In the genomic region with DNA sequence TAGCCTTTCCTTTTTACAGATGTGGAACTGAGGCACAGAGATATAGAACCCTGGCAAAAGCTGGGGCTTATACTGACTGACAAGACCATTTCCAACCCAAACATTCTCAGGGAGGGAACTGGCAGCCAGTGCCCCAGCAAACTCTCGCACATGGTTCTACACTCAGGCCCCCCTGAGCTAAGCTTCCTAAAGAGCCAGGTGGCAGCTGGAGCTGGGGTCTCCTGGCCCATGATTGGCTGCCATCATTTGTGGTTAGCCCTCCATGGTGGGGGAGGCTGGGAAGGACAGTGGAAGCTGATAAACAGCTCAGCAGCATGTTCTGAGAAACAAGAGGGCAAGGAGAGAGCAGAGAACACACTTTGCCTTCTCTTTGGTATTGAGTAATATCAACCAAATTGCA, we compare ENCODE assay signal across 21 cellular contexts. TPM values are rescaled to one million over a fixed set of nuclear protein-coding genes. Genes with fewer than 3 reads are reported as not detected.
DNase-seq lines count a peak whose midpoint lies in the region; ATAC-seq, FAIRE-seq and TF ChIP-seq lines count a peak whose summit lies in the region.
"Had no signal": no experiment of that assay in that cellular context is flagged by ENCODE, and none has a peak within 500 bp of the region (broad histone marks: within the 10 kb centered on the region; RNA-seq: fewer than 3 reads in every experiment).

A gene (plus strand): TSS at position 324 of the 400 bp plus-strand sequence. CDS start 5,298 bp downstream, outside the sequence.

- H3K27ac Mint-ChIP-seq in neural crest cell (ENCODE audit: unreplicated experiment): peak within 1 kb of the TSS; percentile 3
- H3K27ac Mint-ChIP-seq: CD14-positive monocyte; CD4-positive, alpha-beta memory T cell; GM23338 had no signal

- peak within 1 kb of the TSS; percentile 89 for H3K4me2 ChIP-seq in BLaER1
- H3K4me2 ChIP-seq in OCI-LY1 (ENCODE audit: low read length): peak within 1 kb of the TSS; percentile 40; the same call in 1 of the 2 replicates
- H3K4me2 ChIP-seq: GM23338 had no signal

- H3K27me3 Mint-ChIP-seq in neural crest cell (ENCODE audit: low read depth): peaks cover 57% of the 10 kb centered on the region

- H3K4me1 Mint-ChIP-seq in neural crest cell: peaks cover 10% of the 10 kb centered on the region

- H3K27ac ChIP-seq in BLaER1: peak within 1 kb of the TSS; percentile 99
- peak within 1 kb of the TSS; percentile 81 for H3K27ac ChIP-seq in OCI-LY1 (ENCODE audit: low read depth, low read length, poor library complexity, severe bottlenecking)
- H3K27ac ChIP-seq in pancreas: no peak within 1 kb of the TSS

- H3K36me3 ChIP-seq in BLaER1 (peaks cover 24% of the 10 kb centered on the region), OCI-LY1 (ENCODE audit: insufficient read depth, low read length) (no peaks in the 10 kb centered on the region), pancreas (no peaks in the 10 kb centered on the region)
- H3K36me3 ChIP-seq: BE2C had no signal

- H3K27me3 ChIP-seq in BLaER1: no peaks in the 10 kb centered on the region
- H3K27me3 ChIP-seq in OCI-LY1 (ENCODE audit: insufficient read depth, low read length): no peaks in the 10 kb centered on the region
- no peaks in the 10 kb centered on the region for H3K27me3 ChIP-seq in pancreas
- H3K27me3 ChIP-seq: BE2C had no signal

- peak; percentile 62 for DNase-seq in Jurkat, Clone E6-1 (ENCODE audit: low read depth, low spot score)
- DNase-seq in neural crest cell (ENCODE audit: low read depth, low spot score) (no peak), GM19240 (ENCODE audit: insufficient read length, low spot score) (no peak), AG08395 (ENCODE audit: low spot score) (no peak), pancreas (no peak), NCI-H146 (lab: John Stamatoyannopoulos, UW) (no peak)
- DNase-seq: 8988T; BE2C; Calu3; CD4-positive, alpha-beta memory T cell; DMS 273 treated with DMSO at 0.1 percent for 48 hours; DMS53; HCEC 1CT had no signal

- TF ChIP-seq CTCF in OCI-LY1 (IDR thresholded peaks at IDR 0.05; ENCODE audit: low read length): no peak
- TF ChIP-seq CTCF in neural crest cell (conservative IDR thresholded peaks at IDR 0.05): no peak
- no peak for TF ChIP-seq CTCF in pancreas (IDR thresholded peaks at IDR 0.05)

- H3K79me2 ChIP-seq in OCI-LY1 (ENCODE audit: insufficient read depth, low read length): no peaks in the 10 kb centered on the region

- H3F3A ChIP-seq in OCI-LY1 (ENCODE audit: insufficient read depth, low read length): no peaks in the 10 kb centered on the region

- no peak within 1 kb of the TSS for H2AFZ ChIP-seq in OCI-LY1 (ENCODE audit: low read length)
- H2AFZ ChIP-seq: GM23338 had no signal

- peaks cover 32% of the 10 kb centered on the region for H3K4me1 ChIP-seq in BLaER1
- H3K4me1 ChIP-seq in OCI-LY1 (ENCODE audit: insufficient read depth, low read length, severe bottlenecking): peaks cover 78% of the 10 kb centered on the region
- no peaks in the 10 kb centered on the region for H3K4me1 ChIP-seq in pancreas
- H3K4me1 ChIP-seq: BE2C had no signal

- intact Hi-C loops in pancreas (cut with DNase I): loop anchor here in 2 of 3 donors (5.0 to 10.0 kb wide), 3 partner anchors 55 to 177 kb away; no protein-coding TSS in a partner anchor

- H3K4me3 Mint-ChIP-seq in neural crest cell: no peak within 1 kb of the TSS
- H3K4me3 Mint-ChIP-seq: CD4-positive, alpha-beta memory T cell; GM23338 had no signal

- ATAC-seq in pancreas: no peak
- ATAC-seq: GM23338 had no signal

- H3K9me3 Mint-ChIP-seq in neural crest cell: no peaks in the 10 kb centered on the region
- H3K9me3 Mint-ChIP-seq: CD14-positive monocyte; CD4-positive, alpha-beta memory T cell; GM23338 had no signal

- H3K9me3 ChIP-seq in BLaER1: no peaks in the 10 kb centered on the region
- no peaks in the 10 kb centered on the region for H3K9me3 ChIP-seq in OCI-LY1 (ENCODE audit: low read length)
- no peaks in the 10 kb centered on the region for H3K9me3 ChIP-seq in pancreas
- H3K9me3 ChIP-seq: BE2C had no signal

- WGBS in pancreas, 2 donors: 95 to 99% methylated on average over 1 of the region's 1 CpG

- no peaks in the 10 kb centered on the region for H3K9me2 ChIP-seq in OCI-LY1 (ENCODE audit: low read depth, low read length)

- H4K20me1 ChIP-seq in BLaER1 (no peaks in the 10 kb centered on the region), OCI-LY1 (ENCODE audit: insufficient read depth, low read length) (no peaks in the 10 kb centered on the region)

- H3K4me3 ChIP-seq in BLaER1 (peak within 1 kb of the TSS; percentile 73), OCI-LY1 (ENCODE audit: low read depth, low read length, poor library complexity, severe bottlenecking) (peak within 1 kb of the TSS; percentile 40), pancreas (no peak within 1 kb of the TSS)
- H3K4me3 ChIP-seq in Jurkat, Clone E6-1 (ENCODE audit: low read length): peak within 1 kb of the TSS; percentile 22
- H3K4me3 ChIP-seq: GM23338 had no signal

- peak within 1 kb of the TSS; percentile 98 for H3K9ac ChIP-seq in BLaER1
- H3K9ac ChIP-seq in OCI-LY1 (ENCODE audit: low read length): peak within 1 kb of the TSS; percentile 33; the same call in 1 of the 2 replicates

- H3K36me3 Mint-ChIP-seq in neural crest cell (ENCODE audit: low read depth): no peaks in the 10 kb centered on the region
- H3K36me3 Mint-ChIP-seq: CD14-positive monocyte; CD4-positive, alpha-beta memory T cell had no signal

- no peak for FAIRE-seq in pancreas (lab: Jason Lieb, UNC)
- FAIRE-seq: G401.6, GM12891, GM19239, H54 had no signal

RNA-seq across cellular contexts. Expression of the gene that starts here (rescaled TPM):
- polyA plus RNA-seq in Jurkat, Clone E6-1 (2012; ENCODE audit: insufficient read depth, insufficient read length): 0.17 TPM
- total RNA-seq in neural crest cell: 0.64 and 0.91 TPM in 2 replicates
- under 1 TPM; 0.13 to 0.81 (median 0.64) TPM for total RNA-seq in pancreas
- under 1 TPM; 0.26 to 0.34 TPM for polyA plus RNA-seq in pancreas

Comparison
In these comparisons a context has a peak if more than half of its experiments do, and no peak if none do; other contexts are left out.
1. H3K27ac ChIP-seq: peak in BLaER1 (single experiment) and OCI-LY1 (single experiment); none in pancreas (0 of 4).
2. H3K4me3 ChIP-seq: peak in BLaER1 (single experiment), Jurkat, Clone E6-1 (single experiment) and OCI-LY1 (single experiment); none in pancreas (0 of 4).